ENCODE assay signal across 19 cellular contexts in the genomic region with DNA sequence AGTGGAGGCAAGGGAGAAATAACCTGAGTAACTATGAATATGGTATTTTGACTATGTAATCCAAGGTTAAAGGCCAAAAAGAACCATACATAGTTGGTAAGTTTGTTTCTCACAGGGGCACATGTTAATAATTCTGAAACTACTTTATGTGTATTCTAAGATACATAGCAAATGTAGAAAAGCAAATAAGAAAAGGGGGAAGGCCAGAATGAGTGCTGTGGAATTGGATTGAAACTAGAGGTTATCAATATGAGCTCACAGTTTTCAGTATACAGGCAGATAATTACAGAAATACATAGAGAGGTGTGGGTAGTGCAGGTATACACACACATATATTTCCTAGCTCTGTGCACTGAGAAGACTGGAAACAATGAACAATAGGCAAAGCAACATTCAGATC. TPM values are rescaled to one million over a fixed set of nuclear protein-coding genes. Genes with fewer than 3 reads are reported as not detected.
DNase-seq lines count a peak whose midpoint lies in the region; ATAC-seq and TF ChIP-seq lines count a peak whose summit lies in the region.
"Had no signal": no experiment of that assay in that cellular context is flagged by ENCODE, and none has a peak within 500 bp of the region (broad histone marks: within the 10 kb centered on the region; RNA-seq: fewer than 3 reads in every experiment).

No MANE protein-coding gene starts in this region.

- no peak overlapping the region for H4K91ac ChIP-seq in trophoblast cell (ENCODE audit: low read depth, low read length)

- H3K79me1 ChIP-seq in trophoblast cell (ENCODE audit: low read length): no peaks in the 10 kb centered on the region

- no peaks in the 10 kb centered on the region for H3K9me3 ChIP-seq in trophoblast cell (ENCODE audit: insufficient read depth, low read depth, low read length)
- H3K9me3 ChIP-seq: breast epithelium, left ventricle myocardium inferior, spleen had no signal

- H3K36me3 ChIP-seq in trophoblast cell (ENCODE audit: control insufficient read depth in 1 of 2, insufficient read depth in 2 of 2, low read length in 2 of 2): no peaks in the 10 kb centered on the region
- H3K36me3 ChIP-seq: breast epithelium, left ventricle myocardium inferior had no signal

- TF ChIP-seq CTCF in GM12865 (IDR thresholded peaks at IDR 0.05; ENCODE audit: insufficient read depth, low read depth, low read length, missing control alignments): no peak

- no peak overlapping the region for H3K14ac ChIP-seq in trophoblast cell (ENCODE audit: low read length)

- no peaks in the 10 kb centered on the region for H3K27me3 Mint-ChIP-seq in effector memory CD8-positive, alpha-beta T cell
- H3K27me3 Mint-ChIP-seq: activated CD4-positive, alpha-beta memory T cell treated with anti-CD3 and anti-CD28 coated beads for 36 hours; naive B cell had no signal

- no peak overlapping the region for H2BK5ac ChIP-seq in trophoblast cell (ENCODE audit: low read depth, low read length, poor library complexity)

- H3K4me1 Mint-ChIP-seq in effector memory CD8-positive, alpha-beta T cell (ENCODE audit: low read depth in 2 of 2): peaks cover 4 to 5% of the 10 kb centered on the region in 2 donors

- no peak overlapping the region for H4K12ac ChIP-seq in trophoblast cell (ENCODE audit: low read depth, low read length)

- H3K9ac ChIP-seq in trophoblast cell (ENCODE audit: low read length): no peak overlapping the region

- no peak overlapping the region for H2AFZ ChIP-seq in trophoblast cell (ENCODE audit: insufficient read depth, low read length, poor library complexity)

- peak; percentile 27 for DNase-seq in GM12865 (ENCODE audit: low read depth)
- DNase-seq in effector memory CD8-positive, alpha-beta T cell: no peak
- DNase-seq in RKO (ENCODE audit: low spot score): no peak
- no peak for DNase-seq in trophoblast cell
- DNase-seq: activated CD4-positive, alpha-beta memory T cell treated with anti-CD3 and anti-CD28 coated beads for 36 hours; DMS153; effector CD8-positive, alpha-beta T cell; KBM-7; left ventricle myocardium inferior; naive B cell; NCI-H1105 treated with DMSO at 0.1 percent for 48 hours; NK-92 treated with Interleukin-12 subunit alpha and Interleukin-12 subunit beta, amount 100 ng/mL, for 24 hours; spleen; T-helper 9 cell had no signal

- H3K23ac ChIP-seq in trophoblast cell (ENCODE audit: low read length): no peak overlapping the region

- peaks cover 0 to 4% of the 10 kb centered on the region in 2 experiments for H3K4me1 ChIP-seq in trophoblast cell (ENCODE audit: control insufficient read depth in 1 of 2, insufficient read depth in 2 of 2, low read length in 2 of 2)
- H3K4me1 ChIP-seq: breast epithelium had no signal

- H3K4me3 ChIP-seq in GM12865 (ENCODE audit: low read depth, low read length) (no peak overlapping the region), trophoblast cell (ENCODE audit: low read depth, low read length) (no peak overlapping the region)
- H3K4me3 ChIP-seq: breast epithelium, left ventricle myocardium inferior, spleen had no signal

- no peak overlapping the region for H2BK120ac ChIP-seq in trophoblast cell (ENCODE audit: insufficient read depth, low read length, poor library complexity)

- no peaks in the 10 kb centered on the region for H3K9me3 Mint-ChIP-seq in effector memory CD8-positive, alpha-beta T cell
- H3K9me3 Mint-ChIP-seq: naive B cell had no signal

- H3K79me2 ChIP-seq in trophoblast cell (ENCODE audit: control insufficient read depth, insufficient read depth, low read length, poor library complexity): no peaks in the 10 kb centered on the region

- no peak overlapping the region for H2BK12ac ChIP-seq in trophoblast cell (ENCODE audit: low read length)

- H3K4ac ChIP-seq in trophoblast cell (ENCODE audit: low read depth, low read length): no peak overlapping the region

- no peak overlapping the region for H3K27ac Mint-ChIP-seq in effector memory CD8-positive, alpha-beta T cell

- no peaks in the 10 kb centered on the region for H3K27me3 ChIP-seq in trophoblast cell (ENCODE audit: insufficient read depth, low read length)
- H3K27me3 ChIP-seq: breast epithelium, spleen had no signal

- H4K8ac ChIP-seq in trophoblast cell (ENCODE audit: low read depth, low read length): no peak overlapping the region

- no peaks in the 10 kb centered on the region for H3K36me3 Mint-ChIP-seq in effector memory CD8-positive, alpha-beta T cell (ENCODE audit: insufficient read depth)

- no peak overlapping the region for H2AK5ac ChIP-seq in trophoblast cell (ENCODE audit: low read length)

- H3K27ac ChIP-seq in trophoblast cell (ENCODE audit: low read depth, low read length): no peak overlapping the region
- H3K27ac ChIP-seq: breast epithelium, left ventricle myocardium inferior, spleen had no signal

- H3K18ac ChIP-seq in trophoblast cell (ENCODE audit: low read length): no peak overlapping the region

- ATAC-seq in GM18867 (IDR thresholded peaks at IDR 0.05; ENCODE audit: unreplicated experiment): peak; percentile 73
- ATAC-seq in GM21825 (IDR thresholded peaks at IDR 0.05; ENCODE audit: unreplicated experiment): peak; percentile 55
- peak; percentile 67 for ATAC-seq in HG03378 (IDR thresholded peaks at IDR 0.05; ENCODE audit: unreplicated experiment)
- no peak for ATAC-seq in effector memory CD8-positive, alpha-beta T cell (replicated peaks)
- ATAC-seq in GM21447 (IDR thresholded peaks at IDR 0.05; ENCODE audit: unreplicated experiment): no peak

- no peak overlapping the region for H3K4me2 ChIP-seq in trophoblast cell (ENCODE audit: low read length)

- no peak overlapping the region for H3K4me3 Mint-ChIP-seq in effector memory CD8-positive, alpha-beta T cell
- H3K4me3 Mint-ChIP-seq: activated CD4-positive, alpha-beta memory T cell treated with anti-CD3 and anti-CD28 coated beads for 36 hours; naive B cell had no signal

RNA-seq across cellular contexts. Expression of a gene that starts 13.7 kb away (rescaled TPM):
- polyA plus RNA-seq in trophoblast cell (2013): 23.4 and 24.5 TPM in 2 replicates

Comparison
In these comparisons a context has a peak if more than half of its experiments do, and no peak if none do; other contexts are left out.
1. ATAC-seq: peak in GM18867 (single experiment), GM21825 (single experiment) and HG03378 (single experiment); none in effector memory CD8-positive, alpha-beta T cell (single experiment) and GM21447 (single experiment).